Comparison of ENCODE assay signal across 19 cellular contexts in genomic region chr16:84917492-84917891, GRCh38.
DNase-seq lines count a peak whose midpoint lies in the region; ATAC-seq, FAIRE-seq and TF ChIP-seq lines count a peak whose summit lies in the region.
"Had no signal": no experiment of that assay in that cellular context is flagged by ENCODE, and none has a peak within 500 bp of the region (broad histone marks: within the 10 kb centered on the region; RNA-seq: fewer than 3 reads in every experiment).

No MANE protein-coding gene starts in this region.

- H3K9me3 Mint-ChIP-seq in nephron: no peaks in the 10 kb centered on the region
- no peaks in the 10 kb centered on the region for H3K9me3 Mint-ChIP-seq in CD8-positive, alpha-beta memory T cell

- in situ Hi-C loops in HepG2 (cut with HindIII; ENCODE audit: extremely low pct_ligation_motif_present, low pct_unique_long_range_greater_than_20kb): no loop called here

- no peak for ATAC-seq in HepG2
- no peak for ATAC-seq in right lobe of liver
- no peak for ATAC-seq in HG03108 (IDR thresholded peaks at IDR 0.05; ENCODE audit: unreplicated experiment)
- ATAC-seq: K562, PC-3, SK-N-SH treated with all-trans-retinoic acid at 6 μM for 48 hours had no signal

- H3K27ac Mint-ChIP-seq in nephron: peak overlapping the region in 2 of 3 experiments; percentile 52 to 90
- no peak overlapping the region for H3K27ac Mint-ChIP-seq in CD8-positive, alpha-beta memory T cell

- H3K36me3 ChIP-seq in HepG2 (replicated peaks in 1 of 2; ENCODE audit: control insufficient read depth in 1 of 2, insufficient read depth in 2 of 2, low read length in 2 of 2) (no peaks in the 10 kb centered on the region), right lobe of liver (no peaks in the 10 kb centered on the region), WERI-Rb-1 (no peaks in the 10 kb centered on the region), vagina (no peaks in the 10 kb centered on the region)
- H3K36me3 ChIP-seq in CD8-positive, alpha-beta memory T cell (ENCODE audit: insufficient read depth, low read length): no peaks in the 10 kb centered on the region
- H3K36me3 ChIP-seq: SJCRH30 had no signal

- H3K27me3 ChIP-seq in HepG2 (ENCODE audit: control insufficient read depth in 1 of 2, insufficient read depth in 2 of 2, low read length in 2 of 2) (peaks cover 10 to 70% of the 10 kb centered on the region in 2 experiments), right lobe of liver (no peaks in the 10 kb centered on the region), WERI-Rb-1 (ENCODE audit: insufficient read depth, low read depth, severe bottlenecking) (no peaks in the 10 kb centered on the region), vagina (no peaks in the 10 kb centered on the region)
- H3K27me3 ChIP-seq in CD8-positive, alpha-beta memory T cell (ENCODE audit: insufficient read depth, low read length, poor library complexity, severe bottlenecking): peaks cover 4% of the 10 kb centered on the region
- H3K27me3 ChIP-seq: SJCRH30 had no signal

- H3K9me3 ChIP-seq in HepG2 (ENCODE audit: low read length) (no peaks in the 10 kb centered on the region), right lobe of liver (no peaks in the 10 kb centered on the region), WERI-Rb-1 (ENCODE audit: severe bottlenecking) (no peaks in the 10 kb centered on the region), vagina (no peaks in the 10 kb centered on the region)
- no peaks in the 10 kb centered on the region for H3K9me3 ChIP-seq in CD8-positive, alpha-beta memory T cell (ENCODE audit: low read length)
- H3K9me3 ChIP-seq: SJCRH30 had no signal

- intact Hi-C loops in HepG2 (cut with micrococcal nuclease; ENCODE audit: unreplicated experiment) (no loop called here), right lobe of liver (cut with DNase I) (no loop called here), vagina (cut with DNase I) (no loop called here)

- H3K4me3 Mint-ChIP-seq in nephron: peak overlapping the region in 1 of 3 experiments; percentile 22
- no peak overlapping the region for H3K4me3 Mint-ChIP-seq in CD8-positive, alpha-beta memory T cell

- POLR2A ChIA-PET in HepG2 (lab: Yijun Ruan, JAX): no interaction called here
- POLR2A ChIA-PET in CD8-positive, alpha-beta memory T cell (lab: Charles Lee): no interaction called here

- H3K4me3 ChIP-seq in HepG2 (replicated peaks in 1 of 3; ENCODE audit: insufficient read depth in 1 of 3, low read depth in 2 of 3, low read length in 3 of 3) (no peak overlapping the region), right lobe of liver (no peak overlapping the region), WERI-Rb-1 (ENCODE audit: low read depth, low read length) (no peak overlapping the region), vagina (no peak overlapping the region)
- H3K4me3 ChIP-seq in CD8-positive, alpha-beta memory T cell (ENCODE audit: low read length): no peak overlapping the region
- H3K4me3 ChIP-seq: K562, SJCRH30 had no signal

- CTCF ChIA-PET in HepG2 (lab: Yijun Ruan, JAX; ENCODE audit: low intra/inter-chr PET ratio, low total read pairs): no interaction called here
- CTCF ChIA-PET in CD8-positive, alpha-beta memory T cell (lab: Charles Lee): no interaction called here

- TF ChIP-seq POLR2A in HepG2 (IDR thresholded peaks at IDR 0.05; ENCODE audit: insufficient read depth in 1 of 2, low read depth in 2 of 2, low read length in 2 of 2) (no peak), right lobe of liver (IDR thresholded peaks at IDR 0.05) (no peak), vagina (IDR thresholded peaks at IDR 0.05) (no peak)

- H3K36me3 Mint-ChIP-seq in nephron (ENCODE audit: low read depth): no peaks in the 10 kb centered on the region
- H3K36me3 Mint-ChIP-seq in CD8-positive, alpha-beta memory T cell: no peaks in the 10 kb centered on the region

- peaks cover 27% of the 10 kb centered on the region for H3K27me3 Mint-ChIP-seq in nephron (ENCODE audit: low read depth)
- H3K27me3 Mint-ChIP-seq in CD8-positive, alpha-beta memory T cell: peaks cover 4 to 54% of the 10 kb centered on the region in 2 donors

- no peak for FAIRE-seq in HepG2 (lab: Jason Lieb, UNC)
- FAIRE-seq: GM12892, GM19239, K562 had no signal

- WGBS in HepG2 (ENCODE audit: low lambda C conversion rate): 33% methylated on average over 11 of the region's 11 CpGs
- WGBS in right lobe of liver (ENCODE audit: insufficient coverage, low coverage, low lambda C conversion rate, missing lambda C conversion rate): 79% methylated on average over 10 of the region's 11 CpGs

- no peak overlapping the region for H3K9ac ChIP-seq in HepG2 (ENCODE audit: insufficient read depth, low read depth, low read length)

- DNase-seq in HepG2 (ENCODE audit: low spot score) (no peak), right lobe of liver (no peak), WERI-Rb-1 (peak; percentile 38), vagina (ENCODE audit: extremely low spot score in 2 of 2) (no peak), GDM1 (lab: John Stamatoyannopoulos, UW) (no peak)
- no peak for DNase-seq in CD8-positive, alpha-beta memory T cell
- DNase-seq: Calu3; DMS79 treated with DMSO at 0.1 percent for 48 hours; Kasumi-1; NCI-H446 treated with DMSO at 0.1 percent for 48 hours; NK-92 treated with Interleukin-12 subunit alpha and Interleukin-12 subunit beta, amount 100 ng/mL, for 24 hours; PC-3; SJCRH30 had no signal

- H3K4me1 ChIP-seq in HepG2 (ENCODE audit: insufficient read depth, low read length) (peaks cover 3% of the 10 kb centered on the region), right lobe of liver (peaks cover 0 to 14% (median 6%) of the 10 kb centered on the region in 4 donors), vagina (peaks cover 50% of the 10 kb centered on the region)
- no peaks in the 10 kb centered on the region for H3K4me1 ChIP-seq in CD8-positive, alpha-beta memory T cell (ENCODE audit: insufficient read depth, low read length)

- no peaks in the 10 kb centered on the region for H3K79me2 ChIP-seq in HepG2 (ENCODE audit: insufficient read depth, low read length)

- H3K27ac ChIP-seq in HepG2 (ENCODE audit: extremely low read length, insufficient read depth, low read length) (no peak overlapping the region), right lobe of liver (no peak overlapping the region), WERI-Rb-1 (no peak overlapping the region), vagina (peak overlapping the region; percentile 20)
- H3K27ac ChIP-seq in CD8-positive, alpha-beta memory T cell (ENCODE audit: low read depth, low read length): no peak overlapping the region
- H3K27ac ChIP-seq: SJCRH30 had no signal

- TF ChIP-seq CTCF in HepG2 (CRISPR knock-in tag; IDR thresholded peaks at IDR 0.05): no peak
- TF ChIP-seq CTCF in right lobe of liver (IDR thresholded peaks at IDR 0.05): no peak
- TF ChIP-seq CTCF in WERI-Rb-1 (IDR thresholded peaks at IDR 0.05; ENCODE audit: low read depth, low read length): no peak
- TF ChIP-seq CTCF in nephron (IDR thresholded peaks at IDR 0.05; ENCODE audit: unreplicated experiment in 3 of 3): no peak
- TF ChIP-seq CTCF in vagina (IDR thresholded peaks at IDR 0.05): no peak

- no peak overlapping the region for H2AFZ ChIP-seq in HepG2 (ENCODE audit: low read length)

- peaks cover 85% of the 10 kb centered on the region for H3K4me1 Mint-ChIP-seq in nephron
- H3K4me1 Mint-ChIP-seq in CD8-positive, alpha-beta memory T cell: no peaks in the 10 kb centered on the region

- no peak overlapping the region for H3K4me2 ChIP-seq in HepG2 (ENCODE audit: low read depth, low read length)

- no peak for TF ChIP-seq RAD21 in HepG2 (CRISPR knock-in tag; IDR thresholded peaks at IDR 0.05)

- TF ChIP-seq EP300 in HepG2 (IDR thresholded peaks at IDR 0.05; ENCODE audit: low read depth in 2 of 2, low read length in 2 of 2) (no peak), HepG2 (CRISPR knock-in tag; IDR thresholded peaks at IDR 0.05; ENCODE audit: borderline replicate concordance) (no peak)

- no peaks in the 10 kb centered on the region for H4K20me1 ChIP-seq in HepG2 (ENCODE audit: insufficient read depth, low read length)

- BruUV-seq in HepG2 (replicated peaks; lab: Mats Ljungman, UMichigan): no TSS peak

TF ChIP-seq in HepG2, 621 proteins besides CTCF, POLR2A, EP300 and RAD21:
- no peak for TF ChIP-seq ZNF691 (CRISPR knock-in tag; IDR thresholded peaks at IDR 0.05; ENCODE audit: borderline replicate concordance, low read depth)
- TF ChIP-seq FOXO4 (CRISPR knock-in tag; conservative IDR thresholded peaks at IDR 0.05): 0 out of 2 replicates have a peak, but pooled peaks have one; percentile 29
- no peak for TF ChIP-seq ARNT (IDR thresholded peaks at IDR 0.05)

Comparison
In these comparisons a context has a peak if more than half of its experiments do, and no peak if none do; other contexts are left out.
1. H3K27ac Mint-ChIP-seq: peak in nephron (2 of 3); none in CD8-positive, alpha-beta memory T cell (0 of 8).